Comparison of ENCODE assay signal across 7 cellular contexts in the genomic region with DNA sequence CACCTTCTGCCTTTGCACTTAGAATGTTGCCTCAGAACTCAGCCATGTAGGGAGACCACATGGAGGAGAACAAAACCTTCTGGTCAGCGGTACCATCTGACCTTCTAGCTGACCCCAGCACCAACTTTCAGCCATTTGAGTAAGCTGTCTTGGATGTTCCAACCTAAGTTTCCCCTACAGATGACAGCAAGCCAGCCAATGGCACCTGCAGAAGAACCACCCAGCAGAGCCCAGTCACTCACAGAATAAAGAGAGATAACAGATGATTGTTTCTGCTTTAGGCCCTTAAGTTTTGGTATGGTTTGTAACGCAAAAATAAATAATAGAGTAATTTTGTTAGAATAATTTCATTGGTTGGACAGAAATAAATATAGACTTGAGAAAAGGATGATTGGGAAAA. TPM values are rescaled to one million over a fixed set of nuclear protein-coding genes. Genes with fewer than 3 reads are reported as not detected.
"Had no signal": no experiment of that assay in that cellular context is flagged by ENCODE, and none has a peak within 500 bp of the region (broad histone marks: within the 10 kb centered on the region; RNA-seq: fewer than 3 reads in every experiment).

No MANE protein-coding gene starts in this region.

- DNase-seq: GM23248, H9, HCEC 1CT, IMR-90, KG1 had no signal

- H3K4me3 Mint-ChIP-seq: H9 had no signal

- ATAC-seq: K562 had no signal

- H3K27ac ChIP-seq: GM23248, HL-60 had no signal

- H3K27ac Mint-ChIP-seq: H9 had no signal

RNA-seq across cellular contexts. Expression of a gene that starts 10.4 kb away (rescaled TPM):
- total RNA-seq: K562 had no signal
